Comparison of ENCODE assay signal across 18 cellular contexts in genomic region chr4:178612725-178613124, GRCh38.
"Had no signal": no experiment of that assay in that cellular context is flagged by ENCODE, and none has a peak within 500 bp of the region (broad histone marks: within the 10 kb centered on the region; RNA-seq: fewer than 3 reads in every experiment).

No MANE protein-coding gene starts in this region.

- H3K36me3 ChIP-seq: spleen, suprapubic skin, transverse colon, vagina had no signal

- H3K4me1 ChIP-seq: spleen, suprapubic skin, transverse colon, vagina had no signal

- H3K9me3 Mint-ChIP-seq: brain had no signal

- H3K36me3 Mint-ChIP-seq: brain, T-cell had no signal

- H3K27me3 Mint-ChIP-seq: stimulated activated naive CD8-positive, alpha-beta T cell treated with anti-CD3 and anti-CD28 coated beads, Interleukin-15, Interleukin-2, amounts not matched to agents 100 ng/mL and 50 ng/mL, for 24 hours; T-cell had no signal

- H3K27me3 ChIP-seq: spleen, suprapubic skin, transverse colon, vagina had no signal

- H3K4me1 Mint-ChIP-seq: natural killer cell, T-cell had no signal

- DNase-seq: activated T-cell treated with anti-CD3 and anti-CD28 coated beads for 4 hours, anterior cingulate cortex, caudate nucleus, dorsolateral prefrontal cortex, hippocampal formation, left colon, natural killer cell, occipital lobe, posterior cingulate gyrus, retina, spleen, T-cell, transverse colon had no signal

- H3K27ac ChIP-seq: dorsolateral prefrontal cortex, spleen, suprapubic skin, transverse colon, vagina had no signal

- H3K27ac Mint-ChIP-seq: brain; natural killer cell; stimulated activated naive CD8-positive, alpha-beta T cell treated with anti-CD3 and anti-CD28 coated beads, Interleukin-15, Interleukin-2, amounts not matched to agents 100 ng/mL and 50 ng/mL, for 24 hours; T-cell had no signal

- ATAC-seq: left colon, natural killer cell, T-cell had no signal

- H3K4me3 Mint-ChIP-seq: brain; natural killer cell; stimulated activated naive CD8-positive, alpha-beta T cell treated with anti-CD3 and anti-CD28 coated beads, Interleukin-15, Interleukin-2, amounts not matched to agents 100 ng/mL and 50 ng/mL, for 24 hours; T-cell had no signal

- H3K9me3 ChIP-seq: spleen, suprapubic skin, transverse colon, vagina had no signal

- H3K4me3 ChIP-seq: dorsolateral prefrontal cortex, lung, spleen, suprapubic skin, transverse colon, vagina had no signal
